ENCODE assay signal across 12 cellular contexts in genomic region chr5:28576022-28576421, GRCh38.
DNase-seq lines count a peak whose midpoint lies in the region; ATAC-seq, FAIRE-seq and TF ChIP-seq lines count a peak whose summit lies in the region.
"Had no signal": no experiment of that assay in that cellular context is flagged by ENCODE, and none has a peak within 500 bp of the region (broad histone marks: within the 10 kb centered on the region; RNA-seq: fewer than 3 reads in every experiment).

No MANE protein-coding gene starts in this region.

- peak; percentile 6 for TF ChIP-seq CTCF in AG04449 (IDR thresholded peaks at IDR 0.05; ENCODE audit: insufficient read depth, low read length, missing control alignments)
- peak; percentile 36; the same call in 1 of the 2 replicates for TF ChIP-seq CTCF in PC-9 (conservative IDR thresholded peaks at IDR 0.05)
- TF ChIP-seq CTCF in RWPE1 (conservative IDR thresholded peaks at IDR 0.05; ENCODE audit: low read depth), result no peak
- TF ChIP-seq CTCF in kidney (IDR thresholded peaks at IDR 0.05; ENCODE audit: borderline replicate concordance, extremely low read depth, insufficient read depth), result no peak

- H4K20me1 ChIP-seq in PC-9 (ENCODE audit: insufficient read depth), result no peaks in the 10 kb centered on the region

- intact Hi-C loops in PC-9 (cut with micrococcal nuclease; ENCODE audit: unreplicated experiment) (loop anchor here (2.0 kb wide), 1 partner anchor 103 kb away; no protein-coding TSS in a partner anchor), kidney (cut with DNase I) (no loop called here)

- H3K9ac ChIP-seq in kidney (ENCODE audit: low read length in 2 of 2), result no peak overlapping the region

- H3F3A ChIP-seq in PC-9 (ENCODE audit: insufficient read depth, low read depth), result no peaks in the 10 kb centered on the region

- H3K79me2 ChIP-seq in PC-9 (ENCODE audit: low read depth), result no peaks in the 10 kb centered on the region

- H2AFZ ChIP-seq in PC-9, result no peak overlapping the region

- no peaks in the 10 kb centered on the region for H3K27me3 ChIP-seq in PC-9 (ENCODE audit: insufficient read depth, low read depth)
- no peaks in the 10 kb centered on the region for H3K27me3 ChIP-seq in effector memory CD4-positive, alpha-beta T cell (replicated peaks; ENCODE audit: control insufficient read depth, insufficient read depth, low read length, poor library complexity, severe bottlenecking)

- DNase-seq in AG04449 (ENCODE audit: low read depth, low spot score), result no peak
- DNase-seq in HEK293T (ENCODE audit: extremely low spot score), result peak; percentile 9
- DNase-seq in PC-9, result no peak
- peak; percentile 9 for DNase-seq in fibroblast of the conjunctiva (ENCODE audit: low read depth)
- DNase-seq in effector memory CD4-positive, alpha-beta T cell, result no peak
- no peak for DNase-seq in RWPE1 (ENCODE audit: low spot score)
- no peak for DNase-seq in kidney
- DNase-seq: activated CD8-positive, alpha-beta T cell treated with anti-CD3 and anti-CD28 coated beads, Interleukin-2, amount 10 ng/mL, durations not matched to agents 7 days and 5 days; CD8-positive, alpha-beta memory T cell; NCI-H1436; SHP77 treated with DMSO at 0.1 percent for 48 hours had no signal

- no peaks in the 10 kb centered on the region for H3K36me3 ChIP-seq in PC-9 (ENCODE audit: low read depth)
- H3K36me3 ChIP-seq in effector memory CD4-positive, alpha-beta T cell (ENCODE audit: control insufficient read depth, insufficient read depth, low read length), result no peaks in the 10 kb centered on the region
- no peaks in the 10 kb centered on the region for H3K36me3 ChIP-seq in kidney (ENCODE audit: control insufficient read depth in 1 of 2, insufficient read depth in 2 of 2, low read length in 2 of 2)

- CTCF ChIA-PET in AG04449 (lab: Yijun Ruan, JAX) (no interaction called here), HEK293T (lab: Yijun Ruan, JAX) (no interaction called here), PC-9 (lab: Charles Lee) (interaction anchor here (0.5 to 0.7 kb wide), 3 partner anchors 103 to 966 kb away, joined by 3 to 7 read pairs (median 4); no protein-coding TSS in a partner anchor), RWPE1 (lab: Yijun Ruan, JAX) (interaction anchor here (0.6 to 0.7 kb wide), 4 partner anchors 167 to 681 kb away, joined by 3 to 6 read pairs (median 4); no protein-coding TSS in a partner anchor)

- H3K4me2 ChIP-seq in PC-9, result no peak overlapping the region

- POLR2A ChIA-PET in AG04449 (lab: Yijun Ruan, JAX), result no interaction called here
- POLR2A ChIA-PET in HEK293T (lab: Yijun Ruan, JAX), result no interaction called here
- POLR2A ChIA-PET in PC-9 (lab: Charles Lee; ENCODE audit: unreplicated experiment), result no interaction called here
- POLR2A ChIA-PET in RWPE1 (lab: Yijun Ruan, JAX; ENCODE audit: low non-redundant PET), result no interaction called here

- no peaks in the 10 kb centered on the region for H3K9me2 ChIP-seq in PC-9 (ENCODE audit: insufficient read depth)

- ATAC-seq in GM19324 (IDR thresholded peaks at IDR 0.05; ENCODE audit: low FRiP score, unreplicated experiment), result no peak
- ATAC-seq: activated CD8-positive, alpha-beta T cell treated with anti-CD3 and anti-CD28 coated beads, Interleukin-2, amount 10 ng/mL, durations not matched to agents 7 days and 5 days had no signal

- H3K27ac ChIP-seq in PC-9, result no peak overlapping the region
- H3K27ac ChIP-seq in effector memory CD4-positive, alpha-beta T cell (ENCODE audit: insufficient read depth, low read length, poor library complexity, severe bottlenecking), result no peak overlapping the region
- no peak overlapping the region for H3K27ac ChIP-seq in RWPE1
- no peak overlapping the region for H3K27ac ChIP-seq in kidney (ENCODE audit: low read depth in 2 of 2, low read length in 2 of 2)

- no peak for FAIRE-seq in kidney (lab: Jason Lieb, UNC)

- BruUV-seq in PC-9 (replicated peaks; lab: Mats Ljungman, UMichigan), result no TSS peak

- no peaks in the 10 kb centered on the region for H3K4me1 ChIP-seq in PC-9 (replicated peaks; ENCODE audit: insufficient read depth)
- no peaks in the 10 kb centered on the region for H3K4me1 ChIP-seq in effector memory CD4-positive, alpha-beta T cell (ENCODE audit: control insufficient read depth, insufficient read depth, low read length, poor library complexity, severe bottlenecking)
- H3K4me1 ChIP-seq in kidney (ENCODE audit: control insufficient read depth in 1 of 2, insufficient read depth in 1 of 2, low read depth in 1 of 2, low read length in 2 of 2), result no peaks in the 10 kb centered on the region

- H3K9me3 ChIP-seq in PC-9 (ENCODE audit: insufficient read depth, low read depth), result no peaks in the 10 kb centered on the region
- no peaks in the 10 kb centered on the region for H3K9me3 ChIP-seq in effector memory CD4-positive, alpha-beta T cell (ENCODE audit: control insufficient read depth, low read length)
- no peaks in the 10 kb centered on the region for H3K9me3 ChIP-seq in kidney (ENCODE audit: control insufficient read depth in 1 of 2, low read length in 2 of 2)

- no peak overlapping the region for H3K4me3 ChIP-seq in AG04449 (ENCODE audit: low read depth, low read length)
- no peak overlapping the region for H3K4me3 ChIP-seq in PC-9
- no peak overlapping the region for H3K4me3 ChIP-seq in effector memory CD4-positive, alpha-beta T cell (ENCODE audit: insufficient read depth, low read depth, low read length, poor library complexity, severe bottlenecking)
- H3K4me3 ChIP-seq in kidney (ENCODE audit: low read length in 2 of 2), result no peak overlapping the region

TF ChIP-seq in HEK293T, 16 proteins besides CTCF, POLR2A, EP300 and RAD21:
- TF ChIP-seq ZNF384 (IDR thresholded peaks at IDR 0.05) (no peak), L3MBTL2 (conservative IDR thresholded peaks at IDR 0.05) (peak; percentile 46), NFRKB (IDR thresholded peaks at IDR 0.05) (no peak), CTBP1 (IDR thresholded peaks at IDR 0.05; ENCODE audit: borderline replicate concordance) (no peak)

Comparison
In these comparisons a context has a peak if more than half of its experiments do, and no peak if none do; other contexts are left out.
1. DNase-seq: peak in HEK293T (single experiment) and fibroblast of the conjunctiva (single experiment); none in AG04449 (single experiment), PC-9 (0 of 2), effector memory CD4-positive, alpha-beta T cell (0 of 3), RWPE1 (single experiment) and kidney (single experiment).
2. CTCF ChIP-seq: peak in AG04449 (single experiment) and PC-9 (single experiment); none in RWPE1 (single experiment) and kidney (single experiment).
3. CTCF ChIA-PET loops: an anchor here in PC-9 (0.5 to 0.7 kb wide) and RWPE1 (0.6 to 0.7 kb wide); none called in AG04449 and HEK293T.